In the genomic region with DNA sequence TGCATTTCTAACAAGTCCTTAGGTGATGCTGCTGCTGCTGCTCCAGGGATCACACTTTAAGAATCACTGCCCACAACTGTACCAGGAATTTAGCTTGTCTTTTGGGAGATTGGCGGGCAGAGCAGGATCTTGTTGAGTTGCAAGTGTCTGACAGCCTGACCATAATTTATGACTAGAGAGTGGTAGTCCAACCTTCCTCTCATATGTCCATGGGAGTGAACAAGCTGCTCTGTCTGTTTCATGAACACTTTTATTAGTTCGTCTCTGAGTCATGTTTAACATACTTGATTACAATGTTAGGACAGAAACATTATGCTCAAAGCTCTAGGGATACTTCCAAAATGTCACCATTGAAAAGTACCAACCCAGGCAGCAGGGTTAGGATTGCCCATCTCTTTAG, we compare ENCODE assay signal across 25 cellular contexts.
"Had no signal": no experiment of that assay in that cellular context is flagged by ENCODE, and none has a peak within 500 bp of the region (broad histone marks: within the 10 kb centered on the region; RNA-seq: fewer than 3 reads in every experiment).

No MANE protein-coding gene starts in this region.

- H3K4me2 ChIP-seq: hepatocyte, smooth muscle cell had no signal

- H3K9me3 ChIP-seq: esophagus squamous epithelium, lower lobe of right lung, pancreas, right lobe of liver, suprapubic skin, transverse colon, upper lobe of right lung, uterus had no signal

- H3K4me1 ChIP-seq: esophagus squamous epithelium, lower lobe of right lung, pancreas, right lobe of liver, suprapubic skin, transverse colon, upper lobe of right lung, uterus had no signal

- H3K27me3 ChIP-seq: esophagus squamous epithelium, hepatocyte, pancreas, right lobe of liver, suprapubic skin, transverse colon, upper lobe of right lung, uterus had no signal

- H3K27ac ChIP-seq: coronary artery, esophagus squamous epithelium, hepatocyte, lower lobe of right lung, pancreas, right lobe of liver, suprapubic skin, transverse colon, upper lobe of right lung, uterus had no signal

- H3K36me3 ChIP-seq: esophagus squamous epithelium, lower lobe of right lung, pancreas, right lobe of liver, suprapubic skin, transverse colon, upper lobe of right lung, uterus had no signal

- ATAC-seq: effector memory CD8-positive, alpha-beta T cell; left cardiac atrium; left ventricle myocardium superior; lower lobe of right lung; naive thymus-derived CD8-positive, alpha-beta T cell; pancreas; right lobe of liver; stimulated activated naive CD8-positive, alpha-beta T cell treated with anti-CD3 and anti-CD28 coated beads, Interleukin-15, amount 100 ng/mL, for 72 hours; upper lobe of right lung had no signal

- H2AFZ ChIP-seq: hepatocyte had no signal

- H3K4me3 ChIP-seq: coronary artery, esophagus squamous epithelium, hepatocyte, lower lobe of right lung, pancreas, right lobe of liver, smooth muscle cell, suprapubic skin, transverse colon, upper lobe of right lung, uterus had no signal

- DNase-seq: dermis blood vessel endothelial cell; effector memory CD8-positive, alpha-beta T cell; erythroblast; esophagus squamous epithelium; foreskin melanocyte; head of caudate nucleus; left cardiac atrium; left ventricle myocardium superior; lower lobe of right lung; naive thymus-derived CD8-positive, alpha-beta T cell; pancreas; right lobe of liver; stimulated activated CD4-positive, alpha-beta T cell treated with anti-CD3 and anti-CD28 coated beads, Interleukin-12 subunit alpha, Interleukin-12 subunit beta, amount 100 ng/mL, for 4 hours; stimulated activated CD4-positive, alpha-beta T cell treated with anti-CD3 and anti-CD28 coated beads, Interleukin-1b, Interleukin-23, amount 100 ng/mL, for 48 hours; stimulated activated CD4-positive, alpha-beta T cell treated with anti-CD3 and anti-CD28 coated beads, Interleukin-4, amount 100 ng/mL, for 1 hour; stimulated activated CD8-positive, alpha-beta memory T cell treated with anti-CD3 and anti-CD28 coated beads, Interleukin-4, amount 100 ng/mL, for 48 hours; stimulated activated naive CD4-positive, alpha-beta T cell; stimulated activated naive CD8-positive, alpha-beta T cell treated with anti-CD3 and anti-CD28 coated beads, Interleukin-15, amount 100 ng/mL, for 72 hours; transverse colon; upper lobe of right lung; uterus had no signal
